1 cellular context compared by ENCODE assay signal in the genomic region with DNA sequence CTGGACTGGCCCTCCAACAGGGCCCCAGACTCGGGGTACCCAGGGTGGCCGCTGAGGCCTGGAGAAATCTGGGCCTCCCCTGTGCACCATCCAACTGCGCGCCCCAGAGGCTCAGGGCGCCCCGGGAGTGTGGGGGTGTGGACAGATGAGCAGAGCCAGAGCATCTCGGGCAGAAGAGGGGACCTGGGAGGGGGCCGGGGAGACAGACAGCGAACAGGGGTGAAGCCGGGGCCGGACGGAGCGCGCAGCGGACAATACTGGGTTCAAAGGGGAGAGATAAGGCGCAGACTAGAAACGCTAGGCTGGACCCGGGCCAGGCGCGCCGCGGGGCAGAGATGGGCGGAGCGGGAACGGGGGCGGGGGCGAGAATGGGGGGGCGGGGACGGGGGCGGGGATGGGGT.
A peak's percentile ranks its signal among the peaks of the same experiment; 100 is the strongest.
TF ChIP-seq lines count a peak whose summit lies in the region.

No MANE protein-coding gene starts in this region.

TF ChIP-seq in HepG2, 621 proteins besides CTCF, POLR2A, EP300 and RAD21 (continued from another document and continues in another):
- TF ChIP-seq ZMYM2 (CRISPR knock-in tag; IDR thresholded peaks at IDR 0.05) (no peak), JDP2 (CRISPR knock-in tag; IDR thresholded peaks at IDR 0.05; ENCODE audit: borderline replicate concordance) (no peak), NFE2 (CRISPR knock-in tag; IDR thresholded peaks at IDR 0.05) (no peak), DNMT1 (CRISPR knock-in tag; IDR thresholded peaks at IDR 0.05) (no peak), MYC (CRISPR knock-in tag; IDR thresholded peaks at IDR 0.05; ENCODE audit: borderline replicate concordance) (peak; percentile 5; the same call in 1 of the 2 replicates), ZNF24 (IDR thresholded peaks at IDR 0.05) (no peak), ELF4 (CRISPR knock-in tag; IDR thresholded peaks at IDR 0.05; ENCODE audit: borderline replicate concordance) (no peak), ESRRA (CRISPR knock-in tag; IDR thresholded peaks at IDR 0.05; ENCODE audit: low read depth) (no peak; the same call in 1 of the 2 replicates), SYNCRIP (IDR thresholded peaks at IDR 0.05; ENCODE audit: insufficient read depth, low read depth, low read length) (no peak), HNRNPUL1 (IDR thresholded peaks at IDR 0.05; ENCODE audit: low read depth, low read length) (no peak), GABPB1 (CRISPR knock-in tag; IDR thresholded peaks at IDR 0.05) (no peak), GFI1 (CRISPR knock-in tag; IDR thresholded peaks at IDR 0.05; ENCODE audit: borderline replicate concordance) (no peak), KDM5B (CRISPR knock-in tag; IDR thresholded peaks at IDR 0.05; ENCODE audit: borderline replicate concordance) (no peak), ZNF34 (CRISPR knock-in tag; IDR thresholded peaks at IDR 0.05; ENCODE audit: borderline replicate concordance) (no peak), SP2 (CRISPR knock-in tag; IDR thresholded peaks at IDR 0.05) (no peak), ZNF230 (CRISPR knock-in tag; IDR thresholded peaks at IDR 0.05) (0 out of 2 replicates have a peak, but pooled peaks have one; percentile 47), ZNF256 (CRISPR knock-in tag; conservative IDR thresholded peaks at IDR 0.05) (no peak), RAD51 (IDR thresholded peaks at IDR 0.05; ENCODE audit: borderline replicate concordance) (no peak), CCDC6 (CRISPR knock-in tag; IDR thresholded peaks at IDR 0.05) (peak; percentile 12; the same call in 1 of the 2 replicates), MATR3 (CRISPR knock-in tag; IDR thresholded peaks at IDR 0.05) (no peak), POLR2AphosphoS2 (IDR thresholded peaks at IDR 0.05; ENCODE audit: low read depth, low read length) (no peak), ZNF432 (CRISPR knock-in tag; IDR thresholded peaks at IDR 0.05; ENCODE audit: borderline replicate concordance) (no peak), MED8 (CRISPR knock-in tag; IDR thresholded peaks at IDR 0.05; ENCODE audit: insufficient replicate concordance) (no peak), ZBTB7B (CRISPR knock-in tag; IDR thresholded peaks at IDR 0.05) (no peak; the same call in none of the 2 replicates), TBX3 (IDR thresholded peaks at IDR 0.05; ENCODE audit: borderline replicate concordance) (no peak), HHEX (CRISPR knock-in tag; IDR thresholded peaks at IDR 0.05) (no peak), ZNF761 (CRISPR knock-in tag; conservative IDR thresholded peaks at IDR 0.05) (no peak)
- TF ChIP-seq, protein P1, sequence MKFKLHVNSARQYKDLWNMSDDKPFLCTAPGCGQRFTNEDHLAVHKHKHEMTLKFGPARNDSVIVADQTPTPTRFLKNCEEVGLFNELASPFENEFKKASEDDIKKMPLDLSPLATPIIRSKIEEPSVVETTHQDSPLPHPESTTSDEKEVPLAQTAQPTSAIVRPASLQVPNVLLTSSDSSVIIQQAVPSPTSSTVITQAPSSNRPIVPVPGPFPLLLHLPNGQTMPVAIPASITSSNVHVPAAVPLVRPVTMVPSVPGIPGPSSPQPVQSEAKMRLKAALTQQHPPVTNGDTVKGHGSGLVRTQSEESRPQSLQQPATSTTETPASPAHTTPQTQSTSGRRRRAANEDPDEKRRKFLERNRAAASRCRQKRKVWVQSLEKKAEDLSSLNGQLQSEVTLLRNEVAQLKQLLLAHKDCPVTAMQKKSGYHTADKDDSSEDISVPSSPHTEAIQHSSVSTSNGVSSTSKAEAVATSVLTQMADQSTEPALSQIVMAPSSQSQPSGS (CRISPR knock-in tag; IDR thresholded peaks at IDR 0.05), result no peak
- TF ChIP-seq, protein P2, sequence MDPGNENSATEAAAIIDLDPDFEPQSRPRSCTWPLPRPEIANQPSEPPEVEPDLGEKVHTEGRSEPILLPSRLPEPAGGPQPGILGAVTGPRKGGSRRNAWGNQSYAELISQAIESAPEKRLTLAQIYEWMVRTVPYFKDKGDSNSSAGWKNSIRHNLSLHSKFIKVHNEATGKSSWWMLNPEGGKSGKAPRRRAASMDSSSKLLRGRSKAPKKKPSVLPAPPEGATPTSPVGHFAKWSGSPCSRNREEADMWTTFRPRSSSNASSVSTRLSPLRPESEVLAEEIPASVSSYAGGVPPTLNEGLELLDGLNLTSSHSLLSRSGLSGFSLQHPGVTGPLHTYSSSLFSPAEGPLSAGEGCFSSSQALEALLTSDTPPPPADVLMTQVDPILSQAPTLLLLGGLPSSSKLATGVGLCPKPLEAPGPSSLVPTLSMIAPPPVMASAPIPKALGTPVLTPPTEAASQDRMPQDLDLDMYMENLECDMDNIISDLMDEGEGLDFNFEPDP (CRISPR knock-in tag; conservative IDR thresholded peaks at IDR 0.05), result 0 out of 2 replicates have a peak, but pooled peaks have one; percentile 8
- TF ChIP-seq, protein P3, sequence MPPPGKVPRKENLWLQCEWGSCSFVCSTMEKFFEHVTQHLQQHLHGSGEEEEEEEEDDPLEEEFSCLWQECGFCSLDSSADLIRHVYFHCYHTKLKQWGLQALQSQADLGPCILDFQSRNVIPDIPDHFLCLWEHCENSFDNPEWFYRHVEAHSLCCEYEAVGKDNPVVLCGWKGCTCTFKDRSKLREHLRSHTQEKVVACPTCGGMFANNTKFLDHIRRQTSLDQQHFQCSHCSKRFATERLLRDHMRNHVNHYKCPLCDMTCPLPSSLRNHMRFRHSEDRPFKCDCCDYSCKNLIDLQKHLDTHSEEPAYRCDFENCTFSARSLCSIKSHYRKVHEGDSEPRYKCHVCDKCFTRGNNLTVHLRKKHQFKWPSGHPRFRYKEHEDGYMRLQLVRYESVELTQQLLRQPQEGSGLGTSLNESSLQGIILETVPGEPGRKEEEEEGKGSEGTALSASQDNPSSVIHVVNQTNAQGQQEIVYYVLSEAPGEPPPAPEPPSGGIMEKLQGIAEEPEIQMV (CRISPR knock-in tag; IDR thresholded peaks at IDR 0.05; ENCODE audit: low read depth), result peak; percentile 60
- TF ChIP-seq, protein P4, sequence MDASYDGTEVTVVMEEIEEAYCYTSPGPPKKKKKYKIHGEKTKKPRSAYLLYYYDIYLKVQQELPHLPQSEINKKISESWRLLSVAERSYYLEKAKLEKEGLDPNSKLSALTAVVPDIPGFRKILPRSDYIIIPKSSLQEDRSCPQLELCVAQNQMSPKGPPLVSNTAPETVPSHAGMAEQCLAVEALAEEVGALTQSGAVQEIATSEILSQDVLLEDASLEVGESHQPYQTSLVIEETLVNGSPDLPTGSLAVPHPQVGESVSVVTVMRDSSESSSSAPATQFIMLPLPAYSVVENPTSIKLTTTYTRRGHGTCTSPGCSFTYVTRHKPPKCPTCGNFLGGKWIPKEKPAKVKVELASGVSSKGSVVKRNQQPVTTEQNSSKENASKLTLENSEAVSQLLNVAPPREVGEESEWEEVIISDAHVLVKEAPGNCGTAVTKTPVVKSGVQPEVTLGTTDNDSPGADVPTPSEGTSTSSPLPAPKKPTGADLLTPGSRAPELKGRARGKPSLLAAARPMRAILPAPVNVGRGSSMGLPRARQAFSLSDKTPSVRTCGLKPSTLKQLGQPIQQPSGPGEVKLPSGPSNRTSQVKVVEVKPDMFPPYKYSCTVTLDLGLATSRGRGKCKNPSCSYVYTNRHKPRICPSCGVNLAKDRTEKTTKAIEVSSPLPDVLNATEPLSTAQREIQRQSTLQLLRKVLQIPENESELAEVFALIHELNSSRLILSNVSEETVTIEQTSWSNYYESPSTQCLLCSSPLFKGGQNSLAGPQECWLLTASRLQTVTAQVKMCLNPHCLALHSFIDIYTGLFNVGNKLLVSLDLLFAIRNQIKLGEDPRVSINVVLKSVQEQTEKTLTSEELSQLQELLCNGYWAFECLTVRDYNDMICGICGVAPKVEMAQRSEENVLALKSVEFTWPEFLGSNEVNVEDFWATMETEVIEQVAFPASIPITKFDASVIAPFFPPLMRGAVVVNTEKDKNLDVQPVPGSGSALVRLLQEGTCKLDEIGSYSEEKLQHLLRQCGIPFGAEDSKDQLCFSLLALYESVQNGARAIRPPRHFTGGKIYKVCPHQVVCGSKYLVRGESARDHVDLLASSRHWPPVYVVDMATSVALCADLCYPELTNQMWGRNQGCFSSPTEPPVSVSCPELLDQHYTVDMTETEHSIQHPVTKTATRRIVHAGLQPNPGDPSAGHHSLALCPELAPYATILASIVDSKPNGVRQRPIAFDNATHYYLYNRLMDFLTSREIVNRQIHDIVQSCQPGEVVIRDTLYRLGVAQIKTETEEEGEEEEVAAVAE (CRISPR knock-in tag; IDR thresholded peaks at IDR 0.05; ENCODE audit: borderline replicate concordance), result no peak
- TF ChIP-seq, protein P5, sequence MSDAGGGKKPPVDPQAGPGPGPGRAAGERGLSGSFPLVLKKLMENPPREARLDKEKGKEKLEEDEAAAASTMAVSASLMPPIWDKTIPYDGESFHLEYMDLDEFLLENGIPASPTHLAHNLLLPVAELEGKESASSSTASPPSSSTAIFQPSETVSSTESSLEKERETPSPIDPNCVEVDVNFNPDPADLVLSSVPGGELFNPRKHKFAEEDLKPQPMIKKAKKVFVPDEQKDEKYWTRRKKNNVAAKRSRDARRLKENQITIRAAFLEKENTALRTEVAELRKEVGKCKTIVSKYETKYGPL (CRISPR knock-in tag; IDR thresholded peaks at IDR 0.05), result no peak
- TF ChIP-seq, protein P6, sequence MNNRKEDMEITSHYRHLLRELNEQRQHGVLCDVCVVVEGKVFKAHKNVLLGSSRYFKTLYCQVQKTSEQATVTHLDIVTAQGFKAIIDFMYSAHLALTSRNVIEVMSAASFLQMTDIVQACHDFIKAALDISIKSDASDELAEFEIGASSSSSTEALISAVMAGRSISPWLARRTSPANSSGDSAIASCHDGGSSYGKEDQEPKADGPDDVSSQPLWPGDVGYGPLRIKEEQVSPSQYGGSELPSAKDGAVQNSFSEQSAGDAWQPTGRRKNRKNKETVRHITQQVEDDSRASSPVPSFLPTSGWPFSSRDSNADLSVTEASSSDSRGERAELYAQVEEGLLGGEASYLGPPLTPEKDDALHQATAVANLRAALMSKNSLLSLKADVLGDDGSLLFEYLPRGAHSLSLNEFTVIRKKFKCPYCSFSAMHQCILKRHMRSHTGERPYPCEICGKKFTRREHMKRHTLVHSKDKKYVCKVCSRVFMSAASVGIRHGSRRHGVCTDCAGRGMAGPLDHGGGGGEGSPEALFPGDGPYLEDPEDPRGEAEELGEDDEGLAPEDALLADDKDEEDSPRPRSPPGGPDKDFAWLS (CRISPR knock-in tag; IDR thresholded peaks at IDR 0.05; ENCODE audit: borderline replicate concordance), result peak; percentile 89; the same call in 1 of the 2 replicates
- TF ChIP-seq, protein P7, sequence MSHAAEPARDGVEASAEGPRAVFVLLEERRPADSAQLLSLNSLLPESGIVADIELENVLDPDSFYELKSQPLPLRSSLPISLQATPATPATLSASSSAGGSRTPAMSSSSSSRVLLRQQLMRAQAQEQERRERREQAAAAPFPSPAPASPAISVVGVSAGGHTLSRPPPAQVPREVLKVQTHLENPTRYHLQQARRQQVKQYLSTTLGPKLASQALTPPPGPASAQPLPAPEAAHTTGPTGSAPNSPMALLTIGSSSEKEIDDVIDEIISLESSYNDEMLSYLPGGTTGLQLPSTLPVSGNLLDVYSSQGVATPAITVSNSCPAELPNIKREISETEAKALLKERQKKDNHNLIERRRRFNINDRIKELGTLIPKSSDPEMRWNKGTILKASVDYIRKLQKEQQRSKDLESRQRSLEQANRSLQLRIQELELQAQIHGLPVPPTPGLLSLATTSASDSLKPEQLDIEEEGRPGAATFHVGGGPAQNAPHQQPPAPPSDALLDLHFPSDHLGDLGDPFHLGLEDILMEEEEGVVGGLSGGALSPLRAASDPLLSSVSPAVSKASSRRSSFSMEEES (CRISPR knock-in tag; IDR thresholded peaks at IDR 0.05), result no peak
- TF ChIP-seq, protein P8, sequence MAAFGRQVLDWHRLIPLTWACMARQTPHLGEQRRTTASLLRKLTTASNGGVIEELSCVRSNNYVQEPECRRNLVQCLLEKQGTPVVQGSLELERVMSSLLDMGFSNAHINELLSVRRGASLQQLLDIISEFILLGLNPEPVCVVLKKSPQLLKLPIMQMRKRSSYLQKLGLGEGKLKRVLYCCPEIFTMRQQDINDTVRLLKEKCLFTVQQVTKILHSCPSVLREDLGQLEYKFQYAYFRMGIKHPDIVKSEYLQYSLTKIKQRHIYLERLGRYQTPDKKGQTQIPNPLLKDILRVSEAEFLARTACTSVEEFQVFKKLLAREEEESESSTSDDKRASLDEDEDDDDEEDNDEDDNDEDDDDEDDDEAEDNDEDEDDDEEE (CRISPR knock-in tag; IDR thresholded peaks at IDR 0.05), result no peak
- TF ChIP-seq, protein P9, sequence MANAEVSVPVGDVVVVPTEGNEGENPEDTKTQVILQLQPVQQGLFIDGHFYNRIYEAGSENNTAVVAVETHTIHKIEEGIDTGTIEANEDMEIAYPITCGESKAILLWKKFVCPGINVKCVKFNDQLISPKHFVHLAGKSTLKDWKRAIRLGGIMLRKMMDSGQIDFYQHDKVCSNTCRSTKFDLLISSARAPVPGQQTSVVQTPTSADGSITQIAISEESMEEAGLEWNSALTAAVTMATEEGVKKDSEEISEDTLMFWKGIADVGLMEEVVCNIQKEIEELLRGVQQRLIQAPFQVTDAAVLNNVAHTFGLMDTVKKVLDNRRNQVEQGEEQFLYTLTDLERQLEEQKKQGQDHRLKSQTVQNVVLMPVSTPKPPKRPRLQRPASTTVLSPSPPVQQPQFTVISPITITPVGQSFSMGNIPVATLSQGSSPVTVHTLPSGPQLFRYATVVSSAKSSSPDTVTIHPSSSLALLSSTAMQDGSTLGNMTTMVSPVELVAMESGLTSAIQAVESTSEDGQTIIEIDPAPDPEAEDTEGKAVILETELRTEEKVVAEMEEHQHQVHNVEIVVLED (CRISPR knock-in tag; IDR thresholded peaks at IDR 0.05; ENCODE audit: borderline replicate concordance), result no peak
- TF ChIP-seq, protein P10, sequence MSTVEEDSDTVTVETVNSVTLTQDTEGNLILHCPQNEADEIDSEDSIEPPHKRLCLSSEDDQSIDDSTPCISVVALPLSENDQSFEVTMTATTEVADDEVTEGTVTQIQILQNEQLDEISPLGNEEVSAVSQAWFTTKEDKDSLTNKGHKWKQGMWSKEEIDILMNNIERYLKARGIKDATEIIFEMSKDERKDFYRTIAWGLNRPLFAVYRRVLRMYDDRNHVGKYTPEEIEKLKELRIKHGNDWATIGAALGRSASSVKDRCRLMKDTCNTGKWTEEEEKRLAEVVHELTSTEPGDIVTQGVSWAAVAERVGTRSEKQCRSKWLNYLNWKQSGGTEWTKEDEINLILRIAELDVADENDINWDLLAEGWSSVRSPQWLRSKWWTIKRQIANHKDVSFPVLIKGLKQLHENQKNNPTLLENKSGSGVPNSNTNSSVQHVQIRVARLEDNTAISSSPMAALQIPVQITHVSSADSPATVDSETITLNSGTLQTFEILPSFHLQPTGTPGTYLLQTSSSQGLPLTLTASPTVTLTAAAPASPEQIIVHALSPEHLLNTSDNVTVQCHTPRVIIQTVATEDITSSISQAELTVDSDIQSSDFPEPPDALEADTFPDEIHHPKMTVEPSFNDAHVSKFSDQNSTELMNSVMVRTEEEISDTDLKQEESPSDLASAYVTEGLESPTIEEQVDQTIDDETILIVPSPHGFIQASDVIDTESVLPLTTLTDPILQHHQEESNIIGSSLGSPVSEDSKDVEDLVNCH (CRISPR knock-in tag; IDR thresholded peaks at IDR 0.05), result no peak
- TF ChIP-seq, protein P11, sequence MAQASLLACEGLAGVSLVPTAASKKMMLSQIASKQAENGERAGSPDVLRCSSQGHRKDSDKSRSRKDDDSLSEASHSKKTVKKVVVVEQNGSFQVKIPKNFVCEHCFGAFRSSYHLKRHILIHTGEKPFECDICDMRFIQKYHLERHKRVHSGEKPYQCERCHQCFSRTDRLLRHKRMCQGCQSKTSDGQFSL (CRISPR knock-in tag; IDR thresholded peaks at IDR 0.05), result no peak
